In genomic region chr5:141882594-141883183, GRCh38 we compare ENCODE assay signal across 11 cellular contexts. TPM values are rescaled to one million over a fixed set of nuclear protein-coding genes. Genes with fewer than 3 reads are reported as not detected.
A peak's percentile ranks its signal among the peaks of the same experiment; 100 is the strongest.
DNase-seq lines count a peak whose midpoint lies in the region; FAIRE-seq and TF ChIP-seq lines count a peak whose summit lies in the region.
"Had no signal": no experiment of that assay in that cellular context is flagged by ENCODE, and none has a peak within 500 bp of the region (broad histone marks: within the 10 kb centered on the region; RNA-seq: fewer than 3 reads in every experiment).

No MANE protein-coding gene starts in this region.

- H3K9me3 ChIP-seq in H1 (ENCODE audit: insufficient read depth in 2 of 2, low read depth in 1 of 2, low read length in 1 of 2) (no peaks in the 10 kb centered on the region), mucosa of rectum (ENCODE audit: control insufficient read depth in 2 of 2, low read length in 2 of 2) (no peaks in the 10 kb centered on the region), OCI-LY7 (ENCODE audit: low read length) (no peaks in the 10 kb centered on the region), mammary epithelial cell (replicated peaks; ENCODE audit: insufficient read depth, low read length) (no peaks in the 10 kb centered on the region)

- DNase-seq in DMS53 (lab: John Stamatoyannopoulos, UW): peak; percentile 82
- peak; percentile 15 for DNase-seq in NCI-H1092 treated with DMSO at 0.1 percent for 48 hours (lab: John Stamatoyannopoulos, UW)
- DNase-seq in H1 (ENCODE audit: low read depth in 1 of 2, low spot score in 2 of 2): peak in 1 of 2 experiments; percentile 63
- no peak for DNase-seq in stimulated activated CD4-positive, alpha-beta T cell treated with anti-CD3 and anti-CD28 coated beads, Interleukin-15, amount 100 ng/mL, for 24 hours
- DNase-seq in OCI-LY7 (ENCODE audit: low spot score): no peak
- no peak for DNase-seq in DMS153 treated with DMSO at 0.1 percent for 48 hours (lab: John Stamatoyannopoulos, UW; ENCODE audit: unreplicated experiment)
- DNase-seq in mammary epithelial cell: no peak
- DNase-seq: NCI-H1436 had no signal

- H3K14ac ChIP-seq in H1 (ENCODE audit: insufficient read length): no peak overlapping the region

- peak overlapping the region; percentile 46; the same call in 1 of the 2 replicates for H2BK5ac ChIP-seq in H1 (ENCODE audit: low read depth, low read length)

- H3K36me3 ChIP-seq in H1 (ENCODE audit: control insufficient read depth in 2 of 4, insufficient read depth in 4 of 4, low read length in 3 of 4) (no peaks in the 10 kb centered on the region), mucosa of rectum (ENCODE audit: control insufficient read depth in 2 of 2, insufficient read depth in 2 of 2, low read length in 2 of 2) (no peaks in the 10 kb centered on the region), OCI-LY7 (ENCODE audit: insufficient read depth, low read length) (no peaks in the 10 kb centered on the region), mammary epithelial cell (ENCODE audit: insufficient read depth, low read length) (no peaks in the 10 kb centered on the region)

- H3K23me2 ChIP-seq in H1 (ENCODE audit: low read depth, low read length): peaks cover 16% of the 10 kb centered on the region

- peak overlapping the region; percentile 55; the same call in 1 of the 2 replicates for H2BK15ac ChIP-seq in H1 (ENCODE audit: low read length)

- H3K27ac ChIP-seq in H1 (ENCODE audit: low read depth, low read length): no peak overlapping the region
- peak overlapping the region in 1 of 2 donors; percentile 48 for H3K27ac ChIP-seq in mucosa of rectum (ENCODE audit: low read depth in 2 of 2, low read length in 2 of 2)
- no peak overlapping the region for H3K27ac ChIP-seq in OCI-LY7 (ENCODE audit: low read depth, low read length, poor library complexity, severe bottlenecking)
- H3K27ac ChIP-seq in mammary epithelial cell (ENCODE audit: insufficient read depth, low read depth, low read length): no peak overlapping the region
- H3K27ac ChIP-seq: VCaP had no signal

- H2BK120ac ChIP-seq in H1 (replicated peaks; ENCODE audit: low read depth, low read length): no peak overlapping the region

- peak overlapping the region; percentile 71 for H3K18ac ChIP-seq in H1 (ENCODE audit: extremely low read depth, low read length)

- peak overlapping the region; percentile 65; the same call in 1 of the 2 replicates for H2BK12ac ChIP-seq in H1 (ENCODE audit: low read depth, low read length)

- in situ Hi-C loops in mammary epithelial cell (cut with MboI; ENCODE audit: low sequenced_read_pairs in 2 of 2): loop anchor here (5.0 kb wide), 3 partner anchors 75 to 190 kb away; partner anchors contain the start of gene PCDH12 (in 1 of the 2)

- TF ChIP-seq EP300 in H1 (IDR thresholded peaks at IDR 0.05; ENCODE audit: borderline replicate concordance in 1 of 2, low read depth in 2 of 2, low read length in 2 of 2): no peak

- dilution Hi-C loops in mammary epithelial cell (cut with HindIII; ENCODE audit: low sequenced_read_pairs): loop anchor here (5.0 kb wide), 1 partner anchor 190 kb away; no protein-coding TSS in a partner anchor

- 21% methylated on average over 13 of the region's 13 CpGs; no CpG with 5 or more reads in 1 of the 2 experiments for WGBS in H1 (ENCODE audit: extremely low coverage in 1 of 2, insufficient coverage in 1 of 2, insufficient read length in 1 of 2, insufficient replicate concordance in 2 of 2, low coverage in 1 of 2, low lambda C conversion rate in 2 of 2, missing lambda C conversion rate in 1 of 2), 2 experiments
- 44% methylated on average over 8 of the region's 13 CpGs for WGBS in mammary epithelial cell (ENCODE audit: low coverage, missing lambda C conversion rate)

- peaks cover 0 to 3% of the 10 kb centered on the region in 2 experiments; a peak in 1 of 4 replicates for H3K79me2 ChIP-seq in H1 (ENCODE audit: control insufficient read depth in 1 of 2, insufficient read depth in 2 of 2, low read length in 2 of 2)
- no peaks in the 10 kb centered on the region for H3K79me2 ChIP-seq in OCI-LY7 (ENCODE audit: insufficient read depth, low read depth, low read length)
- H3K79me2 ChIP-seq in mammary epithelial cell (ENCODE audit: insufficient read depth, low read length): peaks cover 4% of the 10 kb centered on the region

- FAIRE-seq in H1 (lab: Jason Lieb, UNC): no peak

- no peak overlapping the region for H3K4ac ChIP-seq in H1 (replicated peaks; ENCODE audit: insufficient read length, low read depth, low read length)

- intact Hi-C loops in OCI-LY7 (cut with micrococcal nuclease; ENCODE audit: unreplicated experiment) (no loop called here), mammary epithelial cell (cut with micrococcal nuclease) (no loop called here)

- H3K4me3 ChIP-seq in H1 (ENCODE audit: extremely low read depth in 1 of 4, insufficient read depth in 2 of 4, low read depth in 3 of 4, low read length in 4 of 4) (peak overlapping the region; percentile 21 to 65 (median 56)), mucosa of rectum (ENCODE audit: low read length in 2 of 2) (peak overlapping the region; percentile 26 to 37), OCI-LY7 (ENCODE audit: low read depth, low read length, poor library complexity, severe bottlenecking) (no peak overlapping the region), mammary epithelial cell (replicated peaks in 1 of 3; ENCODE audit: insufficient read depth in 1 of 3, low read depth in 2 of 3, low read length in 3 of 3) (no peak overlapping the region)

- no peak overlapping the region for H3K23ac ChIP-seq in H1 (ENCODE audit: insufficient read length)

- H4K8ac ChIP-seq in H1 (ENCODE audit: extremely low read depth, insufficient read depth, low read length): no peak overlapping the region

- H3K79me1 ChIP-seq in H1 (ENCODE audit: low read depth, low read length): no peaks in the 10 kb centered on the region

- peak overlapping the region; percentile 29 for H4K91ac ChIP-seq in H1 (replicated peaks; ENCODE audit: insufficient read length, low read length)

- no TSS peak for BruUV-seq in OCI-LY7 (replicated peaks; lab: Mats Ljungman, UMichigan)
- no TSS peak for BruUV-seq in mammary epithelial cell (replicated peaks; lab: Mats Ljungman, UMichigan)

- H4K20me1 ChIP-seq in H1 (replicated peaks in 1 of 2; ENCODE audit: control insufficient read depth in 1 of 2, insufficient read depth in 2 of 2, low read length in 2 of 2): peaks cover 0 to 1% of the 10 kb centered on the region in 2 experiments
- H4K20me1 ChIP-seq in OCI-LY7 (ENCODE audit: insufficient read depth, low read length): no peaks in the 10 kb centered on the region
- no peaks in the 10 kb centered on the region for H4K20me1 ChIP-seq in mammary epithelial cell (ENCODE audit: insufficient read depth, low read length)

- CTCF ChIA-PET in H1 (lab: Charles Lee; ENCODE audit: partially characterized antibody): interaction anchor here (0.6 to 10.7 kb wide), 34 partner anchors 10 to 556 kb away, joined by 3 to 273 read pairs (median 6); partner anchors contain the start of genes PCDH12 and RNF14
- CTCF ChIA-PET in OCI-LY7 (lab: Charles Lee; ENCODE audit: unreplicated experiment): interaction anchor here (0.5 kb wide), 1 partner anchor 12 kb away, joined by 3 read pairs; no protein-coding TSS in a partner anchor
- CTCF ChIA-PET in mammary epithelial cell (lab: Charles Lee; ENCODE audit: low non-redundant PET): no interaction called here

- peak overlapping the region; percentile 77; the same call in 1 of the 2 replicates for H2BK20ac ChIP-seq in H1 (ENCODE audit: low read length)

- H4K5ac ChIP-seq in H1 (ENCODE audit: insufficient read length, low read depth, low read length): no peak overlapping the region

- POLR2A ChIA-PET in H1 (lab: Charles Lee; ENCODE audit: partially characterized antibody): interaction anchor here (0.6 to 11.2 kb wide), 31 partner anchors 8 to 191 kb away, joined by 3 to 173 read pairs (median 4); partner anchors contain the start of gene DELE1
- POLR2A ChIA-PET in OCI-LY7 (lab: Charles Lee): interaction anchor here (0.9 to 1.7 kb wide), 4 partner anchors 32 to 186 kb away, joined by 3 to 5 read pairs (median 3); no protein-coding TSS in a partner anchor

- TF ChIP-seq CTCF in H1 (IDR thresholded peaks at IDR 0.05; ENCODE audit: control extremely low read depth in 1 of 3, insufficient read depth in 1 of 3, low read depth in 1 of 3, low read length in 3 of 3): no peak
- no peak for TF ChIP-seq CTCF in OCI-LY7 (conservative IDR thresholded peaks at IDR 0.05; ENCODE audit: low read length)
- no peak for TF ChIP-seq CTCF in mammary epithelial cell (conservative IDR thresholded peaks at IDR 0.05 in 1 of 2, IDR thresholded peaks at IDR 0.05 in 1 of 2; ENCODE audit: extremely low read depth in 1 of 2, insufficient read depth in 1 of 2, low read depth in 1 of 2, low read length in 2 of 2)

- H3K4me1 ChIP-seq in H1 (replicated peaks in 1 of 4; ENCODE audit: control insufficient read depth in 3 of 4, insufficient read depth in 4 of 4, low read length in 3 of 4) (peaks cover 14 to 47% (median 35%) of the 10 kb centered on the region in 4 experiments), mucosa of rectum (ENCODE audit: control insufficient read depth in 2 of 2, insufficient read depth in 2 of 2, low read length in 2 of 2) (peaks cover 9 to 12% of the 10 kb centered on the region in 2 donors), OCI-LY7 (ENCODE audit: insufficient read depth, low read length, poor library complexity, severe bottlenecking) (peaks cover 10% of the 10 kb centered on the region), mammary epithelial cell (ENCODE audit: insufficient read depth, low read length) (peaks cover 11% of the 10 kb centered on the region)

- H3K9me2 ChIP-seq in OCI-LY7 (ENCODE audit: insufficient read depth, low read length): no peaks in the 10 kb centered on the region

- TF ChIP-seq POLR2A in H1 (IDR thresholded peaks at IDR 0.05; ENCODE audit: control extremely low read depth in 1 of 2, low read depth in 2 of 2, low read length in 2 of 2): no peak

- H2AFZ ChIP-seq in H1 (ENCODE audit: low read length) (no peak overlapping the region), OCI-LY7 (ENCODE audit: low read length) (no peak overlapping the region), mammary epithelial cell (ENCODE audit: low read depth, low read length) (no peak overlapping the region)

- H3K27me3 ChIP-seq in H1 (replicated peaks in 1 of 4; ENCODE audit: control insufficient read depth in 3 of 4, extremely low read depth in 1 of 4, insufficient read depth in 3 of 4, low read length in 3 of 4) (peaks cover 0 to 4% (median 0%) of the 10 kb centered on the region in 4 experiments; a peak in 1 of 7 replicates), mucosa of rectum (ENCODE audit: control insufficient read depth in 2 of 2, insufficient read depth in 2 of 2, low read length in 2 of 2) (peaks cover 14 to 17% of the 10 kb centered on the region in 2 donors), mammary epithelial cell (ENCODE audit: insufficient read depth, low read length) (peaks cover 12% of the 10 kb centered on the region)

- no peak for TF ChIP-seq RAD21 in H1 (IDR thresholded peaks at IDR 0.05 in 1 of 2, conservative IDR thresholded peaks at IDR 0.05 in 1 of 2; ENCODE audit: low read depth in 2 of 2, low read length in 2 of 2)

- H3K56ac ChIP-seq in H1 (replicated peaks; ENCODE audit: insufficient read length, low read depth, low read length): peak overlapping the region; percentile 32

- H3K9ac ChIP-seq in H1 (replicated peaks in 1 of 4; ENCODE audit: extremely low read depth in 1 of 4, low read depth in 3 of 4, low read length in 3 of 4) (no peak overlapping the region), mucosa of rectum (ENCODE audit: low read depth in 1 of 2, low read length in 2 of 2) (no peak overlapping the region), mammary epithelial cell (ENCODE audit: insufficient read depth, low read length) (no peak overlapping the region)

- no peak overlapping the region for H2AK5ac ChIP-seq in H1 (ENCODE audit: low read depth, low read length)

- H3K4me2 ChIP-seq in H1 (ENCODE audit: insufficient read depth in 1 of 2, low read depth in 2 of 2, low read length in 2 of 2): peak overlapping the region; percentile 72 to 81
- no peak overlapping the region for H3K4me2 ChIP-seq in OCI-LY7 (ENCODE audit: low read length)
- H3K4me2 ChIP-seq in mammary epithelial cell (ENCODE audit: insufficient read depth, low read depth, low read length): no peak overlapping the region

RNA-seq across cellular contexts. Expression of gene PCDH1, which starts 4.5 kb away (rescaled TPM):
- total RNA-seq in H1 (2021; fragmentation: NEBNext Ultra II Directional; extraction: Animal tissue kit (Norgen Biotek cat#: 25700)): 101 and 106 TPM in 2 replicates
- 102 and 120 TPM in 2 replicates for polyA plus RNA-seq in H1 (2011; rRNA removed)
- polyA plus RNA-seq in H1 (2011; cell fraction: cytosol; rRNA removed): 88.6 TPM
- polyA plus RNA-seq in H1 (2011; cell fraction: nucleus; rRNA removed): 154 TPM
- polyA plus RNA-seq in H1 (2012, experiment 1 of 2): 74.4 to 110 TPM (median 100 TPM) in 4 replicates
- polyA plus RNA-seq in H1 (2012, experiment 2 of 2): 97.8 TPM
- 130 TPM for polyA plus RNA-seq in H1 (2013, experiment 1 of 2)
- 120 TPM for polyA plus RNA-seq in H1 (2013, experiment 2 of 2)
- 292 and 318 TPM in 2 replicates for polyA minus RNA-seq in H1 (2011; rRNA and poly(A)+ RNA removed)
- 143 TPM for polyA minus RNA-seq in H1 (2011; cell fraction: cytosol; rRNA and poly(A)+ RNA removed)
- 96.9 TPM for polyA minus RNA-seq in H1 (2011; cell fraction: nucleus; rRNA and poly(A)+ RNA removed)
- not detected in 2 replicates for total RNA-seq in OCI-LY7 (2014; rRNA removed; shearing (Covaris generic))
- 0.41 TPM in 1 of 2 replicates, not detected in the other for total RNA-seq in OCI-LY7 (2022)
- 10 to 100 TPM; 41.7 to 41.8 TPM for total RNA-seq in mammary epithelial cell
- 41.7 TPM for polyA plus RNA-seq in mammary epithelial cell
- polyA minus RNA-seq in mammary epithelial cell: 130 TPM
- total RNA-seq: activated T-helper 1 cell treated with anti-CD3 and anti-CD28 coated beads, Interleukin-12 subunit alpha, Interleukin-12 subunit beta, Interleukin-2, Interleukin-4 antibody, amounts not matched to agents 30 ng/mL and 10 ng/mL and 1 ng/mL, durations not matched to agents 14 hours and 24 hours and 36 hours had no signal

RNA-seq across cellular contexts. Expression of gene DELE1, which starts 41.0 kb away (rescaled TPM):
- total RNA-seq in H1 (2021; fragmentation: NEBNext Ultra II Directional; extraction: Animal tissue kit (Norgen Biotek cat#: 25700)): 59.6 and 61.4 TPM in 2 replicates
- polyA plus RNA-seq in H1 (2011; rRNA removed): 114 and 132 TPM in 2 replicates
- 98.7 TPM for polyA plus RNA-seq in H1 (2011; cell fraction: cytosol; rRNA removed)
- 310 TPM for polyA plus RNA-seq in H1 (2011; cell fraction: nucleus; rRNA removed)
- polyA plus RNA-seq in H1 (2012, experiment 1 of 2): 71.4 to 88.2 TPM (median 72.4 TPM) in 4 replicates
- polyA plus RNA-seq in H1 (2012, experiment 2 of 2): 49.9 TPM
- polyA plus RNA-seq in H1 (2013, experiment 1 of 2): 46.8 TPM
- polyA plus RNA-seq in H1 (2013, experiment 2 of 2): 41.4 TPM
- 84.7 and 92.9 TPM in 2 replicates for polyA minus RNA-seq in H1 (2011; rRNA and poly(A)+ RNA removed)
- polyA minus RNA-seq in H1 (2011; cell fraction: cytosol; rRNA and poly(A)+ RNA removed): 35.0 TPM
- polyA minus RNA-seq in H1 (2011; cell fraction: nucleus; rRNA and poly(A)+ RNA removed): 93.7 TPM
- total RNA-seq in OCI-LY7 (2014; rRNA removed; shearing (Covaris generic)): 67.9 and 81.2 TPM in 2 replicates
- 78.5 and 89.4 TPM in 2 replicates for total RNA-seq in OCI-LY7 (2022)
- total RNA-seq in mammary epithelial cell: 10 to 100 TPM; 39.5 to 51.4 TPM
- polyA plus RNA-seq in mammary epithelial cell: 39.8 TPM
- polyA minus RNA-seq in mammary epithelial cell: 37.7 TPM

Comparison
In these comparisons a context has a peak if more than half of its experiments do, and no peak if none do; other contexts are left out.
1. DNase-seq: peak in DMS53 (single experiment) and NCI-H1092 treated with DMSO at 0.1 percent for 48 hours (single experiment); none in stimulated activated CD4-positive, alpha-beta T cell treated with anti-CD3 and anti-CD28 coated beads, Interleukin-15, amount 100 ng/mL, for 24 hours (single experiment), OCI-LY7 (single experiment), DMS153 treated with DMSO at 0.1 percent for 48 hours (single experiment) and mammary epithelial cell (single experiment).
2. H3K4me2 ChIP-seq: peak in H1 (2 of 2); none in OCI-LY7 (single experiment) and mammary epithelial cell (single experiment).
3. H3K4me3 ChIP-seq: peak in H1 (4 of 4) and mucosa of rectum (2 of 2); none in OCI-LY7 (single experiment) and mammary epithelial cell (0 of 3).
4. RNA of gene PCDH1, which starts 4.5 kb away (total RNA-seq): 101 to 106 TPM in H1 and 41.7 to 41.8 TPM in mammary epithelial cell; 0.41 TPM in OCI-LY7; every median in the first group is over 10 times any median in the second.